In genomic region chr11:99925968-99926367, GRCh38 we compare ENCODE assay signal across 1 cellular context.
TF ChIP-seq lines count a peak whose summit lies in the region.

No MANE protein-coding gene starts in this region.

TF ChIP-seq in H1, 55 proteins besides CTCF, POLR2A, EP300 and RAD21:
- TF ChIP-seq, protein P1, sequence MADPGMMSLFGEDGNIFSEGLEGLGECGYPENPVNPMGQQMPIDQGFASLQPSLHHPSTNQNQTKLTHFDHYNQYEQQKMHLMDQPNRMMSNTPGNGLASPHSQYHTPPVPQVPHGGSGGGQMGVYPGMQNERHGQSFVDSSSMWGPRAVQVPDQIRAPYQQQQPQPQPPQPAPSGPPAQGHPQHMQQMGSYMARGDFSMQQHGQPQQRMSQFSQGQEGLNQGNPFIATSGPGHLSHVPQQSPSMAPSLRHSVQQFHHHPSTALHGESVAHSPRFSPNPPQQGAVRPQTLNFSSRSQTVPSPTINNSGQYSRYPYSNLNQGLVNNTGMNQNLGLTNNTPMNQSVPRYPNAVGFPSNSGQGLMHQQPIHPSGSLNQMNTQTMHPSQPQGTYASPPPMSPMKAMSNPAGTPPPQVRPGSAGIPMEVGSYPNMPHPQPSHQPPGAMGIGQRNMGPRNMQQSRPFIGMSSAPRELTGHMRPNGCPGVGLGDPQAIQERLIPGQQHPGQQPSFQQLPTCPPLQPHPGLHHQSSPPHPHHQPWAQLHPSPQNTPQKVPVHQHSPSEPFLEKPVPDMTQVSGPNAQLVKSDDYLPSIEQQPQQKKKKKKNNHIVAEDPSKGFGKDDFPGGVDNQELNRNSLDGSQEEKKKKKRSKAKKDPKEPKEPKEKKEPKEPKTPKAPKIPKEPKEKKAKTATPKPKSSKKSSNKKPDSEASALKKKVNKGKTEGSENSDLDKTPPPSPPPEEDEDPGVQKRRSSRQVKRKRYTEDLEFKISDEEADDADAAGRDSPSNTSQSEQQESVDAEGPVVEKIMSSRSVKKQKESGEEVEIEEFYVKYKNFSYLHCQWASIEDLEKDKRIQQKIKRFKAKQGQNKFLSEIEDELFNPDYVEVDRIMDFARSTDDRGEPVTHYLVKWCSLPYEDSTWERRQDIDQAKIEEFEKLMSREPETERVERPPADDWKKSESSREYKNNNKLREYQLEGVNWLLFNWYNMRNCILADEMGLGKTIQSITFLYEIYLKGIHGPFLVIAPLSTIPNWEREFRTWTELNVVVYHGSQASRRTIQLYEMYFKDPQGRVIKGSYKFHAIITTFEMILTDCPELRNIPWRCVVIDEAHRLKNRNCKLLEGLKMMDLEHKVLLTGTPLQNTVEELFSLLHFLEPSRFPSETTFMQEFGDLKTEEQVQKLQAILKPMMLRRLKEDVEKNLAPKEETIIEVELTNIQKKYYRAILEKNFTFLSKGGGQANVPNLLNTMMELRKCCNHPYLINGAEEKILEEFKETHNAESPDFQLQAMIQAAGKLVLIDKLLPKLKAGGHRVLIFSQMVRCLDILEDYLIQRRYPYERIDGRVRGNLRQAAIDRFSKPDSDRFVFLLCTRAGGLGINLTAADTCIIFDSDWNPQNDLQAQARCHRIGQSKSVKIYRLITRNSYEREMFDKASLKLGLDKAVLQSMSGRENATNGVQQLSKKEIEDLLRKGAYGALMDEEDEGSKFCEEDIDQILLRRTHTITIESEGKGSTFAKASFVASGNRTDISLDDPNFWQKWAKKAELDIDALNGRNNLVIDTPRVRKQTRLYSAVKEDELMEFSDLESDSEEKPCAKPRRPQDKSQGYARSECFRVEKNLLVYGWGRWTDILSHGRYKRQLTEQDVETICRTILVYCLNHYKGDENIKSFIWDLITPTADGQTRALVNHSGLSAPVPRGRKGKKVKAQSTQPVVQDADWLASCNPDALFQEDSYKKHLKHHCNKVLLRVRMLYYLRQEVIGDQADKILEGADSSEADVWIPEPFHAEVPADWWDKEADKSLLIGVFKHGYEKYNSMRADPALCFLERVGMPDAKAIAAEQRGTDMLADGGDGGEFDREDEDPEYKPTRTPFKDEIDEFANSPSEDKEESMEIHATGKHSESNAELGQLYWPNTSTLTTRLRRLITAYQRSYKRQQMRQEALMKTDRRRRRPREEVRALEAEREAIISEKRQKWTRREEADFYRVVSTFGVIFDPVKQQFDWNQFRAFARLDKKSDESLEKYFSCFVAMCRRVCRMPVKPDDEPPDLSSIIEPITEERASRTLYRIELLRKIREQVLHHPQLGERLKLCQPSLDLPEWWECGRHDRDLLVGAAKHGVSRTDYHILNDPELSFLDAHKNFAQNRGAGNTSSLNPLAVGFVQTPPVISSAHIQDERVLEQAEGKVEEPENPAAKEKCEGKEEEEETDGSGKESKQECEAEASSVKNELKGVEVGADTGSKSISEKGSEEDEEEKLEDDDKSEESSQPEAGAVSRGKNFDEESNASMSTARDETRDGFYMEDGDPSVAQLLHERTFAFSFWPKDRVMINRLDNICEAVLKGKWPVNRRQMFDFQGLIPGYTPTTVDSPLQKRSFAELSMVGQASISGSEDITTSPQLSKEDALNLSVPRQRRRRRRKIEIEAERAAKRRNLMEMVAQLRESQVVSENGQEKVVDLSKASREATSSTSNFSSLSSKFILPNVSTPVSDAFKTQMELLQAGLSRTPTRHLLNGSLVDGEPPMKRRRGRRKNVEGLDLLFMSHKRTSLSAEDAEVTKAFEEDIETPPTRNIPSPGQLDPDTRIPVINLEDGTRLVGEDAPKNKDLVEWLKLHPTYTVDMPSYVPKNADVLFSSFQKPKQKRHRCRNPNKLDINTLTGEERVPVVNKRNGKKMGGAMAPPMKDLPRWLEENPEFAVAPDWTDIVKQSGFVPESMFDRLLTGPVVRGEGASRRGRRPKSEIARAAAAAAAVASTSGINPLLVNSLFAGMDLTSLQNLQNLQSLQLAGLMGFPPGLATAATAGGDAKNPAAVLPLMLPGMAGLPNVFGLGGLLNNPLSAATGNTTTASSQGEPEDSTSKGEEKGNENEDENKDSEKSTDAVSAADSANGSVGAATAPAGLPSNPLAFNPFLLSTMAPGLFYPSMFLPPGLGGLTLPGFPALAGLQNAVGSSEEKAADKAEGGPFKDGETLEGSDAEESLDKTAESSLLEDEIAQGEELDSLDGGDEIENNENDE (IDR thresholded peaks at IDR 0.05; ENCODE audit: insufficient replicate concordance, low read length) = peak; percentile 82
- no peak for TF ChIP-seq ATF2 (IDR thresholded peaks at IDR 0.05; ENCODE audit: low read length)
- TF ChIP-seq BCL11A (IDR thresholded peaks at IDR 0.05; ENCODE audit: low read depth in 2 of 2, low read length in 2 of 2) = peak in 1 of 2 experiments; percentile 17
- peak; percentile 93 for TF ChIP-seq NANOG (IDR thresholded peaks at IDR 0.05; ENCODE audit: insufficient read depth, low read depth, low read length, poor library complexity, severe bottlenecking)
